9 cellular contexts compared by ENCODE assay signal in genomic region chr9:20618361-20618799, GRCh38. TPM values are rescaled to one million over a fixed set of nuclear protein-coding genes. Genes with fewer than 3 reads are reported as not detected.
DNase-seq lines count a peak whose midpoint lies in the region; ATAC-seq and TF ChIP-seq lines count a peak whose summit lies in the region.
"Had no signal": no experiment of that assay in that cellular context is flagged by ENCODE, and none has a peak within 500 bp of the region (broad histone marks: within the 10 kb centered on the region; RNA-seq: fewer than 3 reads in every experiment).

No MANE protein-coding gene starts in this region.

- intact Hi-C loops in prostate gland (cut with DNase I): no loop called here

- WGBS in prostate gland: 34% methylated on average over 2 of the region's 2 CpGs

- no peaks in the 10 kb centered on the region for H4K20me1 ChIP-seq in GM23338 (replicated peaks; ENCODE audit: insufficient read depth)

- peaks cover 12% of the 10 kb centered on the region; the same call in 2 of the 3 replicates for H3K4me1 Mint-ChIP-seq in GM23338

- no peaks in the 10 kb centered on the region for H3K9me3 ChIP-seq in prostate gland

- H3K4me3 ChIP-seq in prostate gland (no peak overlapping the region), GM23338 (no peak overlapping the region)

- H3K4me3 Mint-ChIP-seq in GM23338: no peak overlapping the region

- H3K27me3 ChIP-seq in prostate gland (replicated peaks; ENCODE audit: insufficient read depth): no peaks in the 10 kb centered on the region
- H3K27me3 ChIP-seq in GM23338 (ENCODE audit: insufficient read depth): peaks cover 45% of the 10 kb centered on the region

- no peak overlapping the region for H3K27ac Mint-ChIP-seq in GM23338

- no peaks in the 10 kb centered on the region; the same call in 1 of the 2 replicates for H3F3A ChIP-seq in GM23338 (replicated peaks; ENCODE audit: low read depth)

- H3K79me2 ChIP-seq in GM23338 (replicated peaks; ENCODE audit: insufficient read depth): no peaks in the 10 kb centered on the region; the same call in 1 of the 2 replicates

- H3K27me3 Mint-ChIP-seq in GM23338 (ENCODE audit: insufficient read depth, low read depth, poor library complexity): peaks cover 43% of the 10 kb centered on the region

- H3K4me1 ChIP-seq in prostate gland (replicated peaks) (peaks cover 2% of the 10 kb centered on the region), GM23338 (ENCODE audit: insufficient read depth) (peaks cover 7% of the 10 kb centered on the region)

- H3K9me3 Mint-ChIP-seq in GM23338: no peaks in the 10 kb centered on the region; the same call in 2 of the 3 replicates

- ATAC-seq in GM23338: no peak
- no peak for ATAC-seq in GM19395 (IDR thresholded peaks at IDR 0.05; ENCODE audit: unreplicated experiment)

- TF ChIP-seq CTCF in prostate gland (IDR thresholded peaks at IDR 0.05): no peak
- no peak for TF ChIP-seq CTCF in GM23338 (conservative IDR thresholded peaks at IDR 0.05; ENCODE audit: low read depth in 2 of 2)

- H3K36me3 Mint-ChIP-seq in GM23338 (ENCODE audit: low read depth): no peaks in the 10 kb centered on the region

- H3K27ac ChIP-seq in prostate gland (peak overlapping the region in 1 of 2 donors; percentile 90), GM23338 (ENCODE audit: low read depth) (no peak overlapping the region)
- H3K27ac ChIP-seq: KMS-11 had no signal

- H2AFZ ChIP-seq in GM23338: no peak overlapping the region

- peak; percentile 44 for DNase-seq in NCI-H2171 treated with DMSO at 0.1 percent for 48 hours (lab: John Stamatoyannopoulos, UW)
- no peak for DNase-seq in NCI-H2171 (lab: John Stamatoyannopoulos, UW)
- DNase-seq in NCI-H345 treated with DMSO at 0.1 percent for 48 hours (lab: John Stamatoyannopoulos, UW; ENCODE audit: unreplicated experiment): peak; percentile 52
- DNase-seq in dedifferentiated amniotic fluid mesenchymal stem cell (ENCODE audit: extremely low spot score): peak; percentile 68
- DNase-seq in prostate gland (ENCODE audit: low spot score): peak; percentile 56
- no peak for DNase-seq in HuH-7 (ENCODE audit: low spot score)
- no peak for DNase-seq in GM23338 (ENCODE audit: low spot score)

- H3K4me2 ChIP-seq in GM23338: no peak overlapping the region
- H3K4me2 ChIP-seq: KMS-11 had no signal

- H3K36me3 ChIP-seq in prostate gland (no peaks in the 10 kb centered on the region), GM23338 (ENCODE audit: insufficient read depth) (no peaks in the 10 kb centered on the region)

- H3K9me2 ChIP-seq in GM23338 (ENCODE audit: insufficient read depth): no peaks in the 10 kb centered on the region

- TF ChIP-seq POLR2A in prostate gland (IDR thresholded peaks at IDR 0.05): no peak

TF ChIP-seq in GM23338, 12 proteins besides CTCF, POLR2A, EP300 and RAD21 (continues in another document):
- TF ChIP-seq JUNB (IDR thresholded peaks at IDR 0.05; ENCODE audit: unreplicated experiment) (no peak), ETS1 (IDR thresholded peaks at IDR 0.05) (no peak), REST (IDR thresholded peaks at IDR 0.05; ENCODE audit: unreplicated experiment) (no peak), STAT1 (IDR thresholded peaks at IDR 0.05; ENCODE audit: unreplicated experiment) (no peak), EZH2phosphoT487 (IDR thresholded peaks at IDR 0.05; ENCODE audit: unreplicated experiment) (no peak), ZNF114 (CRISPR knock-in tag; IDR thresholded peaks at IDR 0.05) (no peak), POLR2AphosphoS5 (IDR thresholded peaks at IDR 0.05; ENCODE audit: low read depth) (no peak), ZNF462 (CRISPR knock-in tag; IDR thresholded peaks at IDR 0.05) (no peak)

RNA-seq across cellular contexts. Expression of gene MLLT3, which starts 3.9 kb away (rescaled TPM):
- total RNA-seq in prostate gland: 10 to 100 TPM; 13.1 to 22.0 TPM
- total RNA-seq in GM23338 (2014; rRNA removed; shearing (Covaris generic)): 9.5 and 14.8 TPM in 2 replicates
- polyA plus RNA-seq in GM23338 (2016; fragmentation: Nextera tagmentation; extraction: Ambion mirVana): 6.1 and 7.5 TPM in 2 replicates

Comparison
In these comparisons a context has a peak if more than half of its experiments do, and no peak if none do; other contexts are left out.
1. DNase-seq: peak in NCI-H2171 treated with DMSO at 0.1 percent for 48 hours (single experiment), NCI-H345 treated with DMSO at 0.1 percent for 48 hours (single experiment), dedifferentiated amniotic fluid mesenchymal stem cell (single experiment) and prostate gland (single experiment); none in NCI-H2171 (single experiment), HuH-7 (single experiment) and GM23338 (single experiment).